In the genomic region with DNA sequence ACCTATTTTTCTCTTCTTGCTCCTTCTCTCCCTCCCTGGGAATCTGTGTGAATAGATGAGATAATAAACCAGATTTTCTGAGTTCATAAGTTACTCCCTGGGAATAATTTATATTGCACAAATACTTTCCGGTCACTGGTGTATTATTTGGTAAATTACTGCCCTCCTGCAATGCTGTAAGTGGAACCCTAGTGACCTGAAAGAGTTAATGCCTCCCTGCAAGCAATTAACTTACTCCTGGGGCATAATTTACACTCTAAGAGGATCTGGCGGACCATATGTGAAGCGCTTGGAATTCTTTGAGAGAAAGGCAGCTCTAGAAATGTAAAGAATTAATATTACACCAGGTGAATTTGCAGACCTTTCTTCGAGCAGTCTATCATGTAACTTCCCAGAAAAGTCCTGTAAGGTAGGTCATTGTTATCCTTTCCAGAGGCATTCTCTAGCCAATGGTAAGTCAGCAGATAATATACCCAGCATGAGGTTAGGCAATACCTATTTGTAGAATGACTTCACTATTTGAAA, we compare ENCODE assay signal across 21 cellular contexts. TPM values are rescaled to one million over a fixed set of nuclear protein-coding genes. Genes with fewer than 3 reads are reported as not detected.
DNase-seq lines count a peak whose midpoint lies in the region; ATAC-seq, FAIRE-seq and TF ChIP-seq lines count a peak whose summit lies in the region.
"Had no signal": no experiment of that assay in that cellular context is flagged by ENCODE, and none has a peak within 500 bp of the region (broad histone marks: within the 10 kb centered on the region; RNA-seq: fewer than 3 reads in every experiment).

No MANE protein-coding gene starts in this region.

- FAIRE-seq in GM12891 (lab: Jason Lieb, UNC) = no peak
- FAIRE-seq: GM12892, GM18507, HepG2 had no signal

- H3K4me2 ChIP-seq in smooth muscle cell = peak overlapping the region; percentile 52
- H3K4me2 ChIP-seq: PC-9 had no signal

- no peak for ATAC-seq in foreskin keratinocyte
- ATAC-seq: HepG2 had no signal

- H3K27ac ChIP-seq in iPS-18a (ENCODE audit: low read length) (no peak overlapping the region), smooth muscle cell (ENCODE audit: low read depth) (peak overlapping the region; percentile 96), foreskin keratinocyte (no peak overlapping the region)
- H3K27ac ChIP-seq: PC-9, SJCRH30 had no signal

- peaks cover 35% of the 10 kb centered on the region for H3K27me3 ChIP-seq in iPS-18a (ENCODE audit: control insufficient read depth, insufficient read depth, low read length)
- no peaks in the 10 kb centered on the region for H3K27me3 ChIP-seq in smooth muscle cell (ENCODE audit: low read depth)
- H3K27me3 ChIP-seq in foreskin keratinocyte = no peaks in the 10 kb centered on the region
- H3K27me3 ChIP-seq: BE2C, SJCRH30 had no signal

- no peak overlapping the region for H2AFZ ChIP-seq in smooth muscle cell (ENCODE audit: low read depth)
- H2AFZ ChIP-seq: PC-9 had no signal

- H3K9me3 ChIP-seq in iPS-18a (ENCODE audit: control insufficient read depth, low read depth, low read length) (no peaks in the 10 kb centered on the region), smooth muscle cell (replicated peaks; ENCODE audit: low read depth) (no peaks in the 10 kb centered on the region)
- H3K9me3 ChIP-seq: BE2C, SJCRH30 had no signal

- no peaks in the 10 kb centered on the region for H3K79me2 ChIP-seq in smooth muscle cell (ENCODE audit: low read depth)

- WGBS in smooth muscle cell (ENCODE audit: low lambda C conversion rate) = 65% methylated on average over 4 of the region's 4 CpGs

- H3K9ac ChIP-seq in iPS-18a (ENCODE audit: low read length) (no peak overlapping the region), smooth muscle cell (ENCODE audit: low read depth) (peak overlapping the region; percentile 82)

- H3K36me3 ChIP-seq in iPS-18a (ENCODE audit: control insufficient read depth, low read depth, low read length) (no peaks in the 10 kb centered on the region), smooth muscle cell (ENCODE audit: low read depth) (no peaks in the 10 kb centered on the region)
- H3K36me3 ChIP-seq: BE2C, SJCRH30 had no signal

- H3K4me1 ChIP-seq in iPS-18a (ENCODE audit: control insufficient read depth, low read depth, low read length) (peaks cover 33% of the 10 kb centered on the region), smooth muscle cell (ENCODE audit: low read depth) (peaks cover 10% of the 10 kb centered on the region), foreskin keratinocyte (peaks cover 18% of the 10 kb centered on the region)
- H3K4me1 ChIP-seq: BE2C had no signal

- no peaks in the 10 kb centered on the region for H4K20me1 ChIP-seq in smooth muscle cell (ENCODE audit: low read depth)

- TF ChIP-seq POLR2A in GM12891 (IDR thresholded peaks at IDR 0.05; ENCODE audit: low read depth, low read length) = no peak

- H3K4me3 ChIP-seq in iPS-18a (ENCODE audit: low read length) = peak overlapping the region; percentile 16
- H3K4me3 ChIP-seq in smooth muscle cell = no peak overlapping the region
- H3K4me3 ChIP-seq: PC-9, SJCRH30 had no signal

- peaks cover 9% of the 10 kb centered on the region for H3F3A ChIP-seq in smooth muscle cell (ENCODE audit: low read depth)

- TF ChIP-seq CTCF in smooth muscle cell (IDR thresholded peaks at IDR 0.05; ENCODE audit: borderline replicate concordance, insufficient read depth, poor library complexity, severe bottlenecking) = no peak
- no peak for TF ChIP-seq CTCF in foreskin keratinocyte (conservative IDR thresholded peaks at IDR 0.05)

- peak; percentile 32 for DNase-seq in NCI-H82 (lab: John Stamatoyannopoulos, UW)
- DNase-seq in NCI-H82 treated with DMSO at 0.1 percent for 48 hours (lab: John Stamatoyannopoulos, UW; ENCODE audit: unreplicated experiment) = no peak
- peak; percentile 19 for DNase-seq in NCI-H524 treated with DMSO at 0.1 percent for 48 hours (lab: John Stamatoyannopoulos, UW)
- no peak for DNase-seq in smooth muscle cell (lab: John Stamatoyannopoulos, UW; ENCODE audit: unreplicated experiment)
- DNase-seq in NCI-H1436 treated with DMSO at 0.1 percent for 48 hours (lab: John Stamatoyannopoulos, UW) = no peak
- no peak for DNase-seq in foreskin keratinocyte
- DNase-seq in GM12891 (ENCODE audit: insufficient read length, low spot score) = no peak
- DNase-seq: BE2C; CD4-positive, alpha-beta memory T cell; GOT3; KG1; MV-4-11; NCI-H1436; NCI-H2029; NCI-H446 treated with DMSO at 0.1 percent for 48 hours; PC-9; SJCRH30 had no signal

TF ChIP-seq in GM12891, 5 proteins besides CTCF, POLR2A, EP300 and RAD21:
- TF ChIP-seq POLR2AphosphoS5 (IDR thresholded peaks at IDR 0.05; ENCODE audit: low read depth, low read length) = no peak
- TF ChIP-seq SPI1 (IDR thresholded peaks at IDR 0.05; ENCODE audit: low read depth, low read length) = no peak
- TF ChIP-seq PAX5 (IDR thresholded peaks at IDR 0.05; ENCODE audit: insufficient read depth, low read length, severe bottlenecking) = no peak

RNA-seq across cellular contexts. Expression of a gene that starts 7.0 kb away (rescaled TPM):
- total RNA-seq in smooth muscle cell (18.8 and 20.8 TPM in 2 replicates), foreskin keratinocyte (1.1 and 1.7 TPM in 2 replicates)
- polyA plus RNA-seq in smooth muscle cell (11.5 and 12.9 TPM in 2 replicates), foreskin keratinocyte (0.62 and 1.1 TPM in 2 replicates)
- not detected for polyA plus RNA-seq in GM12891 (2012; ENCODE audit: low read depth, missing spikeins)
- total RNA-seq: CD4-positive, alpha-beta memory T cell had no signal
- polyA plus RNA-seq: CD4-positive, alpha-beta memory T cell had no signal

Comparison
In these comparisons a context has a peak if more than half of its experiments do, and no peak if none do; other contexts are left out.
1. DNase-seq: peak in NCI-H82 (single experiment) and NCI-H524 treated with DMSO at 0.1 percent for 48 hours (single experiment); none in NCI-H82 treated with DMSO at 0.1 percent for 48 hours (single experiment), smooth muscle cell (single experiment), NCI-H1436 treated with DMSO at 0.1 percent for 48 hours (single experiment), foreskin keratinocyte (0 of 2) and GM12891 (single experiment).